19 cellular contexts compared by ENCODE assay signal in genomic region chr10:32350811-32351342, GRCh38. TPM values are rescaled to one million over a fixed set of nuclear protein-coding genes. Genes with fewer than 3 reads are reported as not detected.
DNase-seq lines count a peak whose midpoint lies in the region; ATAC-seq, FAIRE-seq and TF ChIP-seq lines count a peak whose summit lies in the region.
"Had no signal": no experiment of that assay in that cellular context is flagged by ENCODE, and none has a peak within 500 bp of the region (broad histone marks: within the 10 kb centered on the region; RNA-seq: fewer than 3 reads in every experiment).

No MANE protein-coding gene starts in this region.

- WGBS in K562 (ENCODE audit: insufficient coverage, low coverage, missing lambda C conversion rate): 23% methylated on average over 3 of the region's 3 CpGs

- no peak overlapping the region for H3K27ac ChIP-seq in K562 (ENCODE audit: extremely low read depth, low read depth, low read length)
- H3K27ac ChIP-seq: KMS-11, uterus had no signal

- H3K4me3 ChIP-seq in K562: no peak overlapping the region
- H3K4me3 ChIP-seq: gastrocnemius medialis, uterus had no signal

- TF ChIP-seq POLR2A in K562 (conservative IDR thresholded peaks at IDR 0.05): no peak

- no peaks in the 10 kb centered on the region for H3K27me3 ChIP-seq in K562 (ENCODE audit: control insufficient read depth in 2 of 2, insufficient read depth in 2 of 2, low read length in 2 of 2)
- H3K27me3 ChIP-seq: gastrocnemius medialis, uterus had no signal

- TF ChIP-seq CTCF in K562 (IDR thresholded peaks at IDR 0.05 in 2 of 3, conservative IDR thresholded peaks at IDR 0.05 in 1 of 3; ENCODE audit: insufficient read depth in 2 of 3, low read depth in 1 of 3, low read length in 3 of 3): no peak

- peaks cover 46% of the 10 kb centered on the region for H3K79me2 ChIP-seq in K562 (ENCODE audit: control insufficient read depth, insufficient read depth, low read length)

- no peak for TF ChIP-seq RAD21 in K562 (CRISPR knock-in tag; conservative IDR thresholded peaks at IDR 0.05 in 1 of 2, IDR thresholded peaks at IDR 0.05 in 1 of 2)

- H3K36me3 Mint-ChIP-seq in activated CD8-positive, alpha-beta memory T cell treated with anti-CD3 and anti-CD28 coated beads, Interleukin-2, amount 10 ng/mL, durations not matched to agents 7 days and 5 days: peaks cover 19% of the 10 kb centered on the region
- H3K36me3 Mint-ChIP-seq in stimulated activated memory B cell treated with anti-CD40 and anti-IgM and Interleukin-4, amounts not matched to agents 10 μg/mL and 1 μg/mL and 100 μg/mL, for 72 hours: peaks cover 3% of the 10 kb centered on the region
- H3K36me3 Mint-ChIP-seq: immature natural killer cell had no signal

- CTCF ChIA-PET in activated CD8-positive, alpha-beta memory T cell treated with anti-CD3 and anti-CD28 coated beads, Interleukin-2, amount 10 ng/mL, durations not matched to agents 7 days and 5 days (lab: Charles Lee): no interaction called here
- CTCF ChIA-PET in K562 (lab: Yijun Ruan, JAX; ENCODE audit: low intra/inter-chr PET ratio): no interaction called here

- TF ChIP-seq EP300 in K562 (IDR thresholded peaks at IDR 0.05; ENCODE audit: low read length): no peak

- no peaks in the 10 kb centered on the region for H3K27me3 Mint-ChIP-seq in activated CD8-positive, alpha-beta memory T cell treated with anti-CD3 and anti-CD28 coated beads, Interleukin-2, amount 10 ng/mL, durations not matched to agents 7 days and 5 days
- H3K27me3 Mint-ChIP-seq in stimulated activated memory B cell treated with anti-CD40 and anti-IgM and Interleukin-4, amounts not matched to agents 10 μg/mL and 1 μg/mL and 100 μg/mL, for 72 hours: no peaks in the 10 kb centered on the region

- ATAC-seq in activated CD8-positive, alpha-beta memory T cell treated with anti-CD3 and anti-CD28 coated beads, Interleukin-2, amount 10 ng/mL, durations not matched to agents 7 days and 5 days: no peak
- no peak for ATAC-seq in K562
- ATAC-seq in stimulated activated memory B cell treated with anti-CD40 and anti-IgM and Interleukin-4, amounts not matched to agents 10 μg/mL and 1 μg/mL and 100 μg/mL, for 72 hours: no peak
- ATAC-seq in GM21717 (IDR thresholded peaks at IDR 0.05; ENCODE audit: unreplicated experiment): no peak
- ATAC-seq: activated naive CD4-positive, alpha-beta T cell treated with anti-CD3 and anti-CD28 coated beads, Interleukin-2, amount 50 U/mL, for 72 hours; gastrocnemius medialis had no signal

- no peaks in the 10 kb centered on the region for H3K36me3 ChIP-seq in K562 (ENCODE audit: control insufficient read depth, insufficient read depth, low read length)
- H3K36me3 ChIP-seq: gastrocnemius medialis, uterus had no signal

- H3K4me1 ChIP-seq in K562 (replicated peaks in 1 of 2; ENCODE audit: control insufficient read depth in 2 of 2, insufficient read depth in 2 of 2, low read length in 2 of 2): peaks cover 23 to 35% of the 10 kb centered on the region in 2 experiments; a peak in 4 of 5 replicates
- H3K4me1 ChIP-seq: uterus had no signal

- FAIRE-seq in K562 (lab: Jason Lieb, UNC): peak; percentile 23
- FAIRE-seq: endometrium had no signal

- H3K9me1 ChIP-seq in K562 (ENCODE audit: control insufficient read depth, insufficient read depth, low read length): no peaks in the 10 kb centered on the region

- H3K4me2 ChIP-seq in K562 (ENCODE audit: insufficient read depth, low read length): peak overlapping the region; percentile 10; the same call in 1 of the 2 replicates
- H3K4me2 ChIP-seq: KMS-11 had no signal

- H3K27ac Mint-ChIP-seq in activated CD8-positive, alpha-beta memory T cell treated with anti-CD3 and anti-CD28 coated beads, Interleukin-2, amount 10 ng/mL, durations not matched to agents 7 days and 5 days: peak overlapping the region; percentile 13
- peak overlapping the region; percentile 48 for H3K27ac Mint-ChIP-seq in stimulated activated memory B cell treated with anti-CD40 and anti-IgM and Interleukin-4, amounts not matched to agents 10 μg/mL and 1 μg/mL and 100 μg/mL, for 72 hours
- H3K27ac Mint-ChIP-seq: activated naive CD4-positive, alpha-beta T cell treated with anti-CD3 and anti-CD28 coated beads, Interleukin-2, amount 50 U/mL, for 72 hours had no signal

- no peak overlapping the region for H3K4me3 Mint-ChIP-seq in activated CD8-positive, alpha-beta memory T cell treated with anti-CD3 and anti-CD28 coated beads, Interleukin-2, amount 10 ng/mL, durations not matched to agents 7 days and 5 days
- H3K4me3 Mint-ChIP-seq in stimulated activated memory B cell treated with anti-CD40 and anti-IgM and Interleukin-4, amounts not matched to agents 10 μg/mL and 1 μg/mL and 100 μg/mL, for 72 hours: peak overlapping the region; percentile 10

- no TSS peak for BruUV-seq in K562 (replicated peaks; lab: Mats Ljungman, UMichigan)

- H2AFZ ChIP-seq in K562 (ENCODE audit: low read depth, low read length): no peak overlapping the region

- POLR2A ChIA-PET in K562 (lab: Yijun Ruan, JAX): no interaction called here

- in situ Hi-C loops in K562 (cut with MboI): no loop called here

- H3K9me3 Mint-ChIP-seq in activated CD8-positive, alpha-beta memory T cell treated with anti-CD3 and anti-CD28 coated beads, Interleukin-2, amount 10 ng/mL, durations not matched to agents 7 days and 5 days (ENCODE audit: low read depth): no peaks in the 10 kb centered on the region
- H3K9me3 Mint-ChIP-seq in stimulated activated memory B cell treated with anti-CD40 and anti-IgM and Interleukin-4, amounts not matched to agents 10 μg/mL and 1 μg/mL and 100 μg/mL, for 72 hours: no peaks in the 10 kb centered on the region
- H3K9me3 Mint-ChIP-seq: immature natural killer cell had no signal

- no peaks in the 10 kb centered on the region for H3K9me3 ChIP-seq in K562 (replicated peaks; ENCODE audit: control insufficient read depth, insufficient read depth, low read depth, low read length)
- H3K9me3 ChIP-seq: gastrocnemius medialis, uterus had no signal

- no peak overlapping the region for H3K9ac ChIP-seq in K562 (ENCODE audit: insufficient read depth in 1 of 2, low read depth in 2 of 2, low read length in 2 of 2)
- H3K9ac ChIP-seq: KMS-11 had no signal

- peaks cover 56% of the 10 kb centered on the region for H3K4me1 Mint-ChIP-seq in activated CD8-positive, alpha-beta memory T cell treated with anti-CD3 and anti-CD28 coated beads, Interleukin-2, amount 10 ng/mL, durations not matched to agents 7 days and 5 days
- peaks cover 63% of the 10 kb centered on the region for H3K4me1 Mint-ChIP-seq in stimulated activated memory B cell treated with anti-CD40 and anti-IgM and Interleukin-4, amounts not matched to agents 10 μg/mL and 1 μg/mL and 100 μg/mL, for 72 hours

- intact Hi-C loops in K562 (cut with micrococcal nuclease): no loop called here

- DNase-seq in activated CD8-positive, alpha-beta memory T cell treated with anti-CD3 and anti-CD28 coated beads, Interleukin-2, amount 10 ng/mL, durations not matched to agents 7 days and 5 days: no peak
- no peak for DNase-seq in activated CD8-positive, alpha-beta memory T cell treated with anti-CD3 and anti-CD28 coated beads, Interleukin-2, amount 50 U/mL, for 4 hours
- DNase-seq in NCI-H1092 treated with DMSO at 0.1 percent for 48 hours (lab: John Stamatoyannopoulos, UW) (peak; percentile 48), K562 (ENCODE audit: extremely low read depth in 1 of 4, low spot score in 3 of 4) (no peak)
- DNase-seq in effector CD8-positive, alpha-beta T cell (lab: John Stamatoyannopoulos, UW): no peak
- no peak for DNase-seq in stimulated activated CD4-positive, alpha-beta T cell treated with anti-CD3 and anti-CD28 coated beads, Interleukin-4, amount 100 ng/mL, for 1 hour
- DNase-seq: DMS53; gastrocnemius medialis; H7; immature natural killer cell; mesendoderm; NCI-H187 treated with DMSO at 0.1 percent for 48 hours; stimulated activated naive CD4-positive, alpha-beta T cell; uterus had no signal

- H4K20me1 ChIP-seq in K562 (replicated peaks; ENCODE audit: control insufficient read depth, insufficient read depth, low read length): 0 out of 2 replicates have a peak, but pooled peaks cover 1% of the 10 kb centered on the region

TF ChIP-seq in K562, 482 proteins besides CTCF, POLR2A, EP300 and RAD21:
- TF ChIP-seq JUN (IDR thresholded peaks at IDR 0.05; ENCODE audit: borderline replicate concordance, low read depth, low read length) (no peak), JUN (CRISPR knock-in tag; IDR thresholded peaks at IDR 0.05; ENCODE audit: borderline replicate concordance) (no peak), CEBPB (tag; IDR thresholded peaks at IDR 0.05) (0 out of 2 replicates have a peak, but pooled peaks have one; percentile 9)

RNA-seq across cellular contexts. Expression of gene EPC1, which starts 3.9 kb away (rescaled TPM):
- total RNA-seq in activated CD8-positive, alpha-beta memory T cell treated with anti-CD3 and anti-CD28 coated beads, Interleukin-2, amount 10 ng/mL, durations not matched to agents 7 days and 5 days: 10 to 100 TPM; 32.1 to 42.3 TPM
- 60.0 and 102 TPM in 2 replicates for total RNA-seq in K562 (2011; cell fraction: chromatin; rRNA removed; ENCODE audit: low replicate concordance)
- total RNA-seq in K562 (2011; cell fraction: nucleolus; rRNA removed): 40.2 and 50.7 TPM in 2 replicates
- total RNA-seq in K562 (2011; cell fraction: nucleoplasm; rRNA removed): 70.0 and 75.9 TPM in 2 replicates
- 16.1 and 27.6 TPM in 2 replicates for total RNA-seq in K562 (2014; rRNA removed)
- 14.1 and 15.9 TPM in 2 replicates for total RNA-seq in K562 (2014; rRNA removed; fragmentation: Illumina TruSeq; extraction: Trizol)
- 15.6 and 18.7 TPM in 2 replicates for total RNA-seq in K562 (2015; rRNA removed; fragmentation: Illumina TruSeq; extraction: Trizol)
- total RNA-seq in K562 (2021): 21.3 and 25.7 TPM in 2 replicates
- 43.6 and 48.7 TPM in 2 replicates for polyA plus RNA-seq in K562 (2011; rRNA removed)
- 30.4 and 33.0 TPM in 2 replicates for polyA plus RNA-seq in K562 (2011; cell fraction: cytosol; rRNA removed)
- polyA plus RNA-seq in K562 (2011; cell fraction: nucleus; rRNA removed): 81.3 and 107 TPM in 2 replicates
- polyA plus RNA-seq in K562 (2012): 15.3 and 19.4 TPM in 2 replicates
- 21.6 and 24.2 TPM in 2 replicates for polyA plus RNA-seq in K562 (2014; fragmentation: Illumina TruSeq; extraction: Trizol)
- polyA plus RNA-seq in K562 (2014; fragmentation: Nextera tagmentation; extraction: Ambion mirVana): 1 to 10 TPM; 7.0 to 7.2 TPM
- polyA plus RNA-seq in K562 (2014; rRNA removed): 29.8 and 32.1 TPM in 2 replicates
- 77.5 and 80.6 TPM in 2 replicates for polyA minus RNA-seq in K562 (2011; rRNA and poly(A)+ RNA removed)
- 15.9 and 21.8 TPM in 2 replicates for polyA minus RNA-seq in K562 (2011; cell fraction: cytosol; rRNA and poly(A)+ RNA removed)
- polyA minus RNA-seq in K562 (2011; cell fraction: nucleus; rRNA and poly(A)+ RNA removed): 36.1 and 82.8 TPM in 2 replicates
